1 cellular context compared by ENCODE assay signal in genomic region chrX:41889317-41890025, GRCh38.
TF ChIP-seq lines count a peak whose summit lies in the region.

No MANE protein-coding gene starts in this region.

TF ChIP-seq in HepG2, 621 proteins besides CTCF, POLR2A, EP300 and RAD21 (continued from another document):
- no peak for TF ChIP-seq ZNF713 (CRISPR knock-in tag; IDR thresholded peaks at IDR 0.05)
- TF ChIP-seq SNAPC2 (CRISPR knock-in tag; IDR thresholded peaks at IDR 0.05), result no peak
- no peak for TF ChIP-seq ZEB1 (IDR thresholded peaks at IDR 0.05; ENCODE audit: insufficient replicate concordance, low read depth)
TF ChIP-seq in HepG2: peak in this region for 2.
